Comparison of ENCODE assay signal across 8 cellular contexts in genomic region chr3:193869221-193870201, GRCh38.
DNase-seq lines count a peak whose midpoint lies in the region; TF ChIP-seq lines count a peak whose summit lies in the region.

No MANE protein-coding gene starts in this region.

- WGBS in stomach, 5 donors: 56 to 83% (median 67%) methylated on average over 60 to 71 of the region's 71 CpGs

- TF ChIP-seq POLR2A in stomach (IDR thresholded peaks at IDR 0.05): no peak

- peaks cover 10% of the 10 kb centered on the region; the same call in 1 of the 2 replicates for H3F3A ChIP-seq in Loucy (ENCODE audit: low read depth)

- H3K79me2 ChIP-seq in Loucy (ENCODE audit: insufficient read depth, low read length): no peaks in the 10 kb centered on the region

- POLR2A ChIA-PET in BJ (lab: Charles Lee): no interaction called here

- peaks cover 71% of the 10 kb centered on the region for H3K4me1 ChIP-seq in Loucy (ENCODE audit: insufficient read depth, low read length, poor library complexity, severe bottlenecking)
- peaks cover 18 to 44% (median 27%) of the 10 kb centered on the region in 4 donors for H3K4me1 ChIP-seq in stomach

- H3K9me2 ChIP-seq in Loucy (replicated peaks; ENCODE audit: low read depth, low read length): no peaks in the 10 kb centered on the region

- H3K9me3 ChIP-seq in Loucy (ENCODE audit: insufficient read depth, low read depth, low read length): no peaks in the 10 kb centered on the region
- no peaks in the 10 kb centered on the region for H3K9me3 ChIP-seq in WERI-Rb-1 (ENCODE audit: severe bottlenecking)
- no peaks in the 10 kb centered on the region for H3K9me3 ChIP-seq in stomach

- DNase-seq in BJ (ENCODE audit: low read depth) (peak; percentile 33), cardiac fibroblast (ENCODE audit: low read depth in 2 of 2) (peak; percentile 72 to 85), medulla oblongata (ENCODE audit: extremely low spot score) (peak; percentile 31), WERI-Rb-1 (no peak), NCI-H510A treated with DMSO at 0.1 percent for 48 hours (lab: John Stamatoyannopoulos, UW) (no peak), GM19240 (ENCODE audit: insufficient read length, low spot score) (no peak), stomach (no peak)

- TF ChIP-seq CTCF in BJ (IDR thresholded peaks at IDR 0.05; ENCODE audit: insufficient read depth, low read depth, low read length): no peak
- no peak for TF ChIP-seq CTCF in Loucy (conservative IDR thresholded peaks at IDR 0.05; ENCODE audit: low read length)
- TF ChIP-seq CTCF in cardiac fibroblast (IDR thresholded peaks at IDR 0.05; ENCODE audit: low read depth, low read length): no peak
- no peak for TF ChIP-seq CTCF in WERI-Rb-1 (IDR thresholded peaks at IDR 0.05; ENCODE audit: low read depth, low read length)
- no peak for TF ChIP-seq CTCF in stomach (IDR thresholded peaks at IDR 0.05)

- H3K4me2 ChIP-seq in Loucy (ENCODE audit: low read depth, low read length, poor library complexity, severe bottlenecking): peak overlapping the region; percentile 60

- no peak for TF ChIP-seq EP300 in stomach (IDR thresholded peaks at IDR 0.05)

- peaks cover 7% of the 10 kb centered on the region; the same call in 1 of the 2 replicates for H3K27me3 ChIP-seq in BJ (ENCODE audit: control insufficient read depth, insufficient read depth, low read length)
- H3K27me3 ChIP-seq in Loucy (ENCODE audit: insufficient read depth, low read length, poor library complexity, severe bottlenecking): no peaks in the 10 kb centered on the region
- no peaks in the 10 kb centered on the region for H3K27me3 ChIP-seq in WERI-Rb-1 (ENCODE audit: insufficient read depth, low read depth, severe bottlenecking)
- peaks cover 0 to 14% (median 0%) of the 10 kb centered on the region in 3 donors for H3K27me3 ChIP-seq in stomach

- CTCF ChIA-PET in BJ (lab: Yijun Ruan, JAX): interaction anchor here (0.9 to 1.1 kb wide), 2 partner anchors 21 to 269 kb away, joined by 3 read pairs; no protein-coding TSS in a partner anchor

- peak overlapping the region; percentile 63 for H3K9ac ChIP-seq in Loucy (ENCODE audit: low read depth, low read length, poor library complexity, severe bottlenecking)

- H2AFZ ChIP-seq in Loucy (ENCODE audit: low read length): no peak overlapping the region

- H3K27ac ChIP-seq in WERI-Rb-1: no peak overlapping the region
- peak overlapping the region in 1 of 5 donors; percentile 35 for H3K27ac ChIP-seq in stomach

- H3K36me3 ChIP-seq in BJ (ENCODE audit: control insufficient read depth, insufficient read depth, low read length): no peaks in the 10 kb centered on the region
- H3K36me3 ChIP-seq in Loucy (ENCODE audit: insufficient read depth, low read length): no peaks in the 10 kb centered on the region
- H3K36me3 ChIP-seq in WERI-Rb-1: no peaks in the 10 kb centered on the region
- H3K36me3 ChIP-seq in stomach: no peaks in the 10 kb centered on the region

- intact Hi-C loops in stomach (cut with DNase I; ENCODE audit: low total_unique reads): no loop called here

- H3K4me3 ChIP-seq in BJ (ENCODE audit: low read depth, low read length) (no peak overlapping the region), Loucy (ENCODE audit: low read length, poor library complexity, severe bottlenecking) (peak overlapping the region; percentile 45), cardiac fibroblast (replicated peaks in 1 of 2; ENCODE audit: low read depth in 2 of 2, low read length in 2 of 2) (no peak overlapping the region), WERI-Rb-1 (ENCODE audit: low read depth, low read length) (no peak overlapping the region), stomach (no peak overlapping the region)

- no peaks in the 10 kb centered on the region for H4K20me1 ChIP-seq in Loucy (ENCODE audit: insufficient read depth, low read length, poor library complexity, severe bottlenecking)

Comparison
In these comparisons a context has a peak if more than half of its experiments do, and no peak if none do; other contexts are left out.
1. DNase-seq: peak in BJ (single experiment), cardiac fibroblast (2 of 2) and medulla oblongata (single experiment); none in WERI-Rb-1 (single experiment), NCI-H510A treated with DMSO at 0.1 percent for 48 hours (single experiment), GM19240 (single experiment) and stomach (single experiment).